ENCODE assay signal across 25 cellular contexts in genomic region chr6:27908017-27908416, GRCh38. TPM values are rescaled to one million over a fixed set of nuclear protein-coding genes. Genes with fewer than 3 reads are reported as not detected.
"Had no signal": no experiment of that assay in that cellular context is flagged by ENCODE, and none has a peak within 500 bp of the region (broad histone marks: within the 10 kb centered on the region; RNA-seq: fewer than 3 reads in every experiment).

No MANE protein-coding gene starts in this region.

- H3K27ac ChIP-seq: cardiac muscle cell had no signal

- H3K36me3 Mint-ChIP-seq: activated naive CD8-positive, alpha-beta T cell; brain had no signal

- H3K27me3 ChIP-seq: cardiac muscle cell had no signal

- H3K4me3 Mint-ChIP-seq: activated naive CD4-positive, alpha-beta T cell treated with anti-CD3 and anti-CD28 coated beads for 36 hours; activated naive CD8-positive, alpha-beta T cell had no signal

- H3K36me3 ChIP-seq: cardiac muscle cell had no signal

- H3K4me1 Mint-ChIP-seq: brain had no signal

- H3K9me3 Mint-ChIP-seq: activated naive CD4-positive, alpha-beta T cell treated with anti-CD3 and anti-CD28 coated beads for 36 hours had no signal

- H3K27ac Mint-ChIP-seq: activated naive CD4-positive, alpha-beta T cell treated with anti-CD3 and anti-CD28 coated beads for 36 hours; activated naive CD8-positive, alpha-beta T cell; brain had no signal

- DNase-seq: activated CD4-positive, alpha-beta T cell treated with anti-CD3 and anti-CD28 coated beads for 4 hours; activated CD4-positive, alpha-beta T cell treated with anti-CD3 and anti-CD28 coated beads, Interleukin-2, amount 50 U/mL, for 4 hours; activated CD8-positive, alpha-beta memory T cell treated with anti-CD3 and anti-CD28 coated beads for 24 hours; activated gamma-delta T cell; activated naive CD4-positive, alpha-beta T cell treated with anti-CD3 and anti-CD28 coated beads for 36 hours; amygdala; Kasumi-1; NCI-H1048; NCI-H1930; NCI-H2171; NCI-H2227 treated with DMSO at 0.1 percent for 48 hours; NCI-H526; NCI-H82; OCI-M1; RPMI8226; SK-N-SH; T-helper 1 cell had no signal

- H3K4me3 ChIP-seq: cardiac muscle cell had no signal

- ATAC-seq: Panc1, Right ventricle myocardium inferior had no signal

- H3K9ac ChIP-seq: SK-N-SH had no signal

- FAIRE-seq: astrocyte had no signal

- H3K9me3 ChIP-seq: SK-N-SH had no signal

- H3K4me2 ChIP-seq: SK-N-SH had no signal

RNA-seq across cellular contexts. Expression of gene OR2B2, which starts 4.2 kb away (rescaled TPM):
- total RNA-seq: activated naive CD4-positive, alpha-beta T cell treated with anti-CD3 and anti-CD28 coated beads for 36 hours; astrocyte; cardiac muscle cell; NCI-H460; Right ventricle myocardium inferior; T-helper 2 cell treated with Interferon-gamma antibody and Interleukin-4, amounts not matched to agents 100 ng/mL and 5 ng/mL, for 36 hours had no signal
- polyA plus RNA-seq: cardiac muscle cell, SK-N-SH had no signal

RNA-seq across cellular contexts. Expression of gene OR2B6, which starts 49.0 kb away (rescaled TPM):
- total RNA-seq: activated naive CD4-positive, alpha-beta T cell treated with anti-CD3 and anti-CD28 coated beads for 36 hours; astrocyte; cardiac muscle cell; Right ventricle myocardium inferior had no signal
- polyA plus RNA-seq: cardiac muscle cell had no signal
